In genomic region chrX:17597836-17598434, GRCh38 we compare ENCODE assay signal across 11 cellular contexts.
DNase-seq lines count a peak whose midpoint lies in the region; ATAC-seq and TF ChIP-seq lines count a peak whose summit lies in the region.
"Had no signal": no experiment of that assay in that cellular context is flagged by ENCODE, and none has a peak within 500 bp of the region (broad histone marks: within the 10 kb centered on the region; RNA-seq: fewer than 3 reads in every experiment).

No MANE protein-coding gene starts in this region.

- DNase-seq in G401 (ENCODE audit: low spot score) (peak; percentile 8), adrenal gland (peak; percentile 66 to 92 (median 87)), Right ventricle myocardium inferior (ENCODE audit: missing footprints) (peak; percentile 70), prostate gland (ENCODE audit: low spot score) (peak; percentile 53), occipital lobe (lab: John Stamatoyannopoulos, UW) (no peak), foreskin keratinocyte (no peak)
- no peak for DNase-seq in activated CD8-positive, alpha-beta T cell treated with anti-CD3 and anti-CD28 coated beads, Interleukin-2, amount 10 ng/mL, durations not matched to agents 7 days and 5 days
- no peak for DNase-seq in activated effector memory CD4-positive, alpha-beta T cell treated with anti-CD3 and anti-CD28 coated beads, Interleukin-2, amount 50 U/mL, for 16 hours
- DNase-seq: Caco-2 had no signal

- no peaks in the 10 kb centered on the region for H3K36me3 Mint-ChIP-seq in activated CD8-positive, alpha-beta T cell treated with anti-CD3 and anti-CD28 coated beads, Interleukin-2, amount 10 ng/mL, durations not matched to agents 7 days and 5 days (ENCODE audit: low read depth)
- H3K36me3 Mint-ChIP-seq: brain had no signal

- H3K27ac Mint-ChIP-seq in activated CD8-positive, alpha-beta T cell treated with anti-CD3 and anti-CD28 coated beads, Interleukin-2, amount 10 ng/mL, durations not matched to agents 7 days and 5 days = no peak overlapping the region

- no peak overlapping the region for H3K4me3 Mint-ChIP-seq in activated CD8-positive, alpha-beta T cell treated with anti-CD3 and anti-CD28 coated beads, Interleukin-2, amount 10 ng/mL, durations not matched to agents 7 days and 5 days
- H3K4me3 Mint-ChIP-seq: brain had no signal

- POLR2A ChIA-PET in activated CD8-positive, alpha-beta T cell treated with anti-CD3 and anti-CD28 coated beads, Interleukin-2, amount 10 ng/mL, durations not matched to agents 7 days and 5 days (lab: Charles Lee) = no interaction called here

- in situ Hi-C loops in G401 (cut with HindIII; ENCODE audit: low sequenced_read_pairs) = no loop called here

- H3K27ac ChIP-seq in adrenal gland (peak overlapping the region in 3 of 5 donors; percentile 10 to 52 (median 36)), prostate gland (no peak overlapping the region), foreskin keratinocyte (no peak overlapping the region)

- CTCF ChIA-PET in activated CD8-positive, alpha-beta T cell treated with anti-CD3 and anti-CD28 coated beads, Interleukin-2, amount 10 ng/mL, durations not matched to agents 7 days and 5 days (lab: Charles Lee) = no interaction called here

- no peaks in the 10 kb centered on the region for H3K9me3 ChIP-seq in adrenal gland (replicated peaks in 1 of 3)
- no peaks in the 10 kb centered on the region for H3K9me3 ChIP-seq in prostate gland
- H3K9me3 ChIP-seq: Caco-2 had no signal

- ATAC-seq in Right ventricle myocardium inferior = peak; percentile 69
- ATAC-seq in activated CD8-positive, alpha-beta T cell treated with anti-CD3 and anti-CD28 coated beads, Interleukin-2, amount 10 ng/mL, durations not matched to agents 7 days and 5 days = no peak
- ATAC-seq in foreskin keratinocyte = no peak
- ATAC-seq: Panc1 had no signal

- TF ChIP-seq CTCF in adrenal gland (IDR thresholded peaks at IDR 0.05) (no peak), prostate gland (IDR thresholded peaks at IDR 0.05) (no peak), foreskin keratinocyte (conservative IDR thresholded peaks at IDR 0.05) (no peak)

- no peaks in the 10 kb centered on the region for H3K9me3 Mint-ChIP-seq in activated CD8-positive, alpha-beta T cell treated with anti-CD3 and anti-CD28 coated beads, Interleukin-2, amount 10 ng/mL, durations not matched to agents 7 days and 5 days (ENCODE audit: insufficient read depth)

- H3K27me3 ChIP-seq in adrenal gland (no peaks in the 10 kb centered on the region), prostate gland (replicated peaks; ENCODE audit: insufficient read depth) (no peaks in the 10 kb centered on the region), foreskin keratinocyte (no peaks in the 10 kb centered on the region)

- H3K4me1 Mint-ChIP-seq in activated CD8-positive, alpha-beta T cell treated with anti-CD3 and anti-CD28 coated beads, Interleukin-2, amount 10 ng/mL, durations not matched to agents 7 days and 5 days (ENCODE audit: low read depth) = no peaks in the 10 kb centered on the region

- peaks cover 10% of the 10 kb centered on the region for H3K27me3 Mint-ChIP-seq in activated CD8-positive, alpha-beta T cell treated with anti-CD3 and anti-CD28 coated beads, Interleukin-2, amount 10 ng/mL, durations not matched to agents 7 days and 5 days (ENCODE audit: low read depth)

- peaks cover 7 to 14% of the 10 kb centered on the region in 2 donors for H3K4me1 ChIP-seq in adrenal gland (replicated peaks in 1 of 2)
- H3K4me1 ChIP-seq in prostate gland (replicated peaks) = no peaks in the 10 kb centered on the region
- peaks cover 17% of the 10 kb centered on the region for H3K4me1 ChIP-seq in foreskin keratinocyte

- WGBS in adrenal gland, 4 donors = 32 to 50% (median 40%) methylated on average over 6 of the region's 6 CpGs
- WGBS in prostate gland = 19% methylated on average over 5 of the region's 6 CpGs

- H3K4me3 ChIP-seq in adrenal gland (no peak overlapping the region), prostate gland (no peak overlapping the region)

- no peaks in the 10 kb centered on the region for H3K36me3 ChIP-seq in adrenal gland (replicated peaks in 1 of 2)
- no peaks in the 10 kb centered on the region for H3K36me3 ChIP-seq in prostate gland

- intact Hi-C loops in adrenal gland (cut with DNase I) = no loop called here
- intact Hi-C loops in Right ventricle myocardium inferior (cut with DNase I) = loop anchor here (5.0 kb wide), 1 partner anchor 94 kb away; no protein-coding TSS in a partner anchor
- intact Hi-C loops in prostate gland (cut with DNase I) = no loop called here

- TF ChIP-seq POLR2A in adrenal gland (IDR thresholded peaks at IDR 0.05) = no peak
- no peak for TF ChIP-seq POLR2A in prostate gland (IDR thresholded peaks at IDR 0.05)

Comparison
In these comparisons a context has a peak if more than half of its experiments do, and no peak if none do; other contexts are left out.
1. DNase-seq: peak in G401 (single experiment), adrenal gland (7 of 7), Right ventricle myocardium inferior (single experiment) and prostate gland (single experiment); none in occipital lobe (single experiment), activated CD8-positive, alpha-beta T cell treated with anti-CD3 and anti-CD28 coated beads, Interleukin-2, amount 10 ng/mL, durations not matched to agents 7 days and 5 days (single experiment), activated effector memory CD4-positive, alpha-beta T cell treated with anti-CD3 and anti-CD28 coated beads, Interleukin-2, amount 50 U/mL, for 16 hours (single experiment) and foreskin keratinocyte (0 of 2).
2. H3K27ac ChIP-seq: peak in adrenal gland (3 of 5); none in prostate gland (0 of 2) and foreskin keratinocyte (single experiment).